ENCODE assay signal across 22 cellular contexts in the genomic region with DNA sequence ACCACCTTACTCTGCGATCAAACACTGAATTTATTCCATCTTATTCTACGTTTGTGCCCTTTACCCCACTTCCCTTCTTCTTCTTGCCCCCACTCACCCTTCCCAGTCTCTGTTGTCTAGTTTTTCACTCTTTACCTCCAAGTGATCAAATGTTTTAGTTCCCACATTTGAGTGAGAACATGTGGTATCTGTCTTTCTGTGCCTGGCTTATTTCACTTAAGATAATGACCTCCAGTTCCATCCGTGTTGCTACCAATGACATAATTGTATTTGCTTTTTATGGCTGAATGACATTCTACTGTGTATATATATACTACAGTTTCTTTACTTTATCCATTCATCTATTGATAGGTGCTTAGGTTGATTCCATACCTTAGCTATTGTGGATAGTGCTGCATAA.
DNase-seq lines count a peak whose midpoint lies in the region; ATAC-seq and TF ChIP-seq lines count a peak whose summit lies in the region.
"Had no signal": no experiment of that assay in that cellular context is flagged by ENCODE, and none has a peak within 500 bp of the region (broad histone marks: within the 10 kb centered on the region; RNA-seq: fewer than 3 reads in every experiment).

No MANE protein-coding gene starts in this region.

- peaks cover 6% of the 10 kb centered on the region for H3K4me1 Mint-ChIP-seq in activated CD8-positive, alpha-beta T cell treated with anti-CD3 and anti-CD28 coated beads for 36 hours (ENCODE audit: low read depth)
- no peaks in the 10 kb centered on the region for H3K4me1 Mint-ChIP-seq in activated CD8-positive, alpha-beta T cell treated with anti-CD3 and anti-CD28 coated beads, Interleukin-2, amount 10 ng/mL, durations not matched to agents 7 days and 5 days (ENCODE audit: low read depth)
- H3K4me1 Mint-ChIP-seq in stimulated activated memory B cell treated with anti-CD40 and anti-IgM and Interleukin-4, amounts not matched to agents 10 μg/mL and 1 μg/mL and 100 μg/mL, for 72 hours = no peaks in the 10 kb centered on the region
- H3K4me1 Mint-ChIP-seq: B cell, CD14-positive monocyte had no signal

- no peak for ATAC-seq in activated CD8-positive, alpha-beta T cell treated with anti-CD3 and anti-CD28 coated beads for 36 hours
- ATAC-seq in activated CD8-positive, alpha-beta T cell treated with anti-CD3 and anti-CD28 coated beads, Interleukin-2, amount 10 ng/mL, durations not matched to agents 7 days and 5 days = no peak
- no peak for ATAC-seq in stimulated activated memory B cell treated with anti-CD40 and anti-IgM and Interleukin-4, amounts not matched to agents 10 μg/mL and 1 μg/mL and 100 μg/mL, for 72 hours
- ATAC-seq: A549, HCT116, HepG2, K562, Right ventricle myocardium inferior had no signal

- peaks cover 4% of the 10 kb centered on the region for H3K36me3 Mint-ChIP-seq in activated CD8-positive, alpha-beta T cell treated with anti-CD3 and anti-CD28 coated beads for 36 hours (ENCODE audit: low read depth)
- no peaks in the 10 kb centered on the region for H3K36me3 Mint-ChIP-seq in activated CD8-positive, alpha-beta T cell treated with anti-CD3 and anti-CD28 coated beads, Interleukin-2, amount 10 ng/mL, durations not matched to agents 7 days and 5 days (ENCODE audit: low read depth)
- H3K36me3 Mint-ChIP-seq in stimulated activated memory B cell treated with anti-CD40 and anti-IgM and Interleukin-4, amounts not matched to agents 10 μg/mL and 1 μg/mL and 100 μg/mL, for 72 hours = peaks cover 11% of the 10 kb centered on the region
- H3K36me3 Mint-ChIP-seq: CD14-positive monocyte had no signal

- CTCF ChIA-PET in activated CD8-positive, alpha-beta T cell treated with anti-CD3 and anti-CD28 coated beads for 36 hours (lab: Charles Lee) = interaction anchor here (1.5 to 2.1 kb wide), 2 partner anchors 14 to 139 kb away, joined by 3 to 5 read pairs; no protein-coding TSS in a partner anchor
- CTCF ChIA-PET in activated CD8-positive, alpha-beta T cell treated with anti-CD3 and anti-CD28 coated beads, Interleukin-2, amount 10 ng/mL, durations not matched to agents 7 days and 5 days (lab: Charles Lee) = no interaction called here

- peak overlapping the region; percentile 6 for H3K27ac Mint-ChIP-seq in activated CD8-positive, alpha-beta T cell treated with anti-CD3 and anti-CD28 coated beads for 36 hours
- no peak overlapping the region for H3K27ac Mint-ChIP-seq in activated CD8-positive, alpha-beta T cell treated with anti-CD3 and anti-CD28 coated beads, Interleukin-2, amount 10 ng/mL, durations not matched to agents 7 days and 5 days
- H3K27ac Mint-ChIP-seq in stimulated activated memory B cell treated with anti-CD40 and anti-IgM and Interleukin-4, amounts not matched to agents 10 μg/mL and 1 μg/mL and 100 μg/mL, for 72 hours = peak overlapping the region; percentile 4
- H3K27ac Mint-ChIP-seq: B cell had no signal

- POLR2A ChIA-PET in activated CD8-positive, alpha-beta T cell treated with anti-CD3 and anti-CD28 coated beads for 36 hours (lab: Charles Lee) = no interaction called here
- POLR2A ChIA-PET in activated CD8-positive, alpha-beta T cell treated with anti-CD3 and anti-CD28 coated beads, Interleukin-2, amount 10 ng/mL, durations not matched to agents 7 days and 5 days (lab: Charles Lee) = no interaction called here

- no peaks in the 10 kb centered on the region for H3K27me3 Mint-ChIP-seq in activated CD8-positive, alpha-beta T cell treated with anti-CD3 and anti-CD28 coated beads for 36 hours
- H3K27me3 Mint-ChIP-seq in activated CD8-positive, alpha-beta T cell treated with anti-CD3 and anti-CD28 coated beads, Interleukin-2, amount 10 ng/mL, durations not matched to agents 7 days and 5 days (ENCODE audit: low read depth) = no peaks in the 10 kb centered on the region
- no peaks in the 10 kb centered on the region for H3K27me3 Mint-ChIP-seq in stimulated activated memory B cell treated with anti-CD40 and anti-IgM and Interleukin-4, amounts not matched to agents 10 μg/mL and 1 μg/mL and 100 μg/mL, for 72 hours
- H3K27me3 Mint-ChIP-seq: B cell had no signal

- no peak for DNase-seq in activated CD8-positive, alpha-beta T cell treated with anti-CD3 and anti-CD28 coated beads for 36 hours
- no peak for DNase-seq in activated CD8-positive, alpha-beta T cell treated with anti-CD3 and anti-CD28 coated beads, Interleukin-2, amount 10 ng/mL, durations not matched to agents 7 days and 5 days
- DNase-seq in NCI-H146 (lab: John Stamatoyannopoulos, UW) (peak; percentile 59), NCI-H748 (lab: John Stamatoyannopoulos, UW; ENCODE audit: unreplicated experiment) (peak; percentile 77), NCI-H82 treated with DMSO at 0.1 percent for 48 hours (lab: John Stamatoyannopoulos, UW; ENCODE audit: unreplicated experiment) (no peak), head of caudate nucleus (no peak)
- DNase-seq: EL, GF-D8, MG63, NCI-H1048, NCI-H1694 treated with DMSO at 0.1 percent for 48 hours, NCI-H2107, NCI-H226, NCI-H526 treated with DMSO at 0.1 percent for 48 hours had no signal

- intact Hi-C loops in activated CD8-positive, alpha-beta T cell treated with anti-CD3 and anti-CD28 coated beads for 36 hours (cut with micrococcal nuclease) = no loop called here
- intact Hi-C loops in head of caudate nucleus (cut with DNase I) = no loop called here

- H3K4me3 Mint-ChIP-seq in activated CD8-positive, alpha-beta T cell treated with anti-CD3 and anti-CD28 coated beads for 36 hours = no peak overlapping the region
- H3K4me3 Mint-ChIP-seq in activated CD8-positive, alpha-beta T cell treated with anti-CD3 and anti-CD28 coated beads, Interleukin-2, amount 10 ng/mL, durations not matched to agents 7 days and 5 days = no peak overlapping the region
- H3K4me3 Mint-ChIP-seq in stimulated activated memory B cell treated with anti-CD40 and anti-IgM and Interleukin-4, amounts not matched to agents 10 μg/mL and 1 μg/mL and 100 μg/mL, for 72 hours = no peak overlapping the region
- H3K4me3 Mint-ChIP-seq: B cell, CD14-positive monocyte had no signal

- H3K9me3 Mint-ChIP-seq in activated CD8-positive, alpha-beta T cell treated with anti-CD3 and anti-CD28 coated beads for 36 hours = no peaks in the 10 kb centered on the region
- no peaks in the 10 kb centered on the region for H3K9me3 Mint-ChIP-seq in activated CD8-positive, alpha-beta T cell treated with anti-CD3 and anti-CD28 coated beads, Interleukin-2, amount 10 ng/mL, durations not matched to agents 7 days and 5 days (ENCODE audit: insufficient read depth)
- H3K9me3 Mint-ChIP-seq in stimulated activated memory B cell treated with anti-CD40 and anti-IgM and Interleukin-4, amounts not matched to agents 10 μg/mL and 1 μg/mL and 100 μg/mL, for 72 hours = peaks cover 3% of the 10 kb centered on the region

- TF ChIP-seq CTCF in activated CD8-positive, alpha-beta T cell treated with anti-CD3 and anti-CD28 coated beads for 36 hours (IDR thresholded peaks at IDR 0.05) = no peak

Comparison
In these comparisons a context has a peak if more than half of its experiments do, and no peak if none do; other contexts are left out.
1. DNase-seq: peak in NCI-H146 (single experiment) and NCI-H748 (single experiment); none in activated CD8-positive, alpha-beta T cell treated with anti-CD3 and anti-CD28 coated beads for 36 hours (single experiment), activated CD8-positive, alpha-beta T cell treated with anti-CD3 and anti-CD28 coated beads, Interleukin-2, amount 10 ng/mL, durations not matched to agents 7 days and 5 days (single experiment), NCI-H82 treated with DMSO at 0.1 percent for 48 hours (single experiment) and head of caudate nucleus (0 of 42).